In the genomic region with DNA sequence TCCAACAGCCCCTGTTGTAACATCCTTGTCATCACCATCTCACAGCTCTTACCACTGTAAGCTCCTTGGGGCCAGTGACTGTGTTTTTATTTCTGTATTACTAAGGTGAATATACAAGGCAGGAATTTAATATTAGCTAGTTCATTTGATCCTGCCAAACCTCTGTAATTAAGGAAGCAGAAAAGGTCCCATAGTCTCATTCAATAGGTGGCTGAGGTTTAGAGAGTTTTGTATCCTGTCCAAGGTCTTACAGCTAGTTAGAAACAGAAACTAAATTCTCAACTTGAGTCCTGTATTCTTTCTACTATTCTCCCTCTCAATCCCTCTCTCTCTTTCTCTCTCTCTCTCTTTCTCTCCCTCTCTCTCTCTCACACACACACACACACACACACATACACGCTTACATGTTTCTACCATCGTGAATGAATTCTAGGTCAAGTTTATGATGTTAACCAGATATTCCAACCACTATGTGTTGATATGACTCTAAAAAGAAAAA, we compare ENCODE assay signal across 8 cellular contexts. TPM values are rescaled to one million over a fixed set of nuclear protein-coding genes. Genes with fewer than 3 reads are reported as not detected.
DNase-seq lines count a peak whose midpoint lies in the region; ATAC-seq and TF ChIP-seq lines count a peak whose summit lies in the region.

No MANE protein-coding gene starts in this region.

- no peaks in the 10 kb centered on the region for H3K9me3 ChIP-seq in MM.1S (replicated peaks; ENCODE audit: insufficient read depth, low read length)
- H3K9me3 ChIP-seq in BE2C, result no peaks in the 10 kb centered on the region

- H3K4me1 Mint-ChIP-seq in dendritic cell treated with granulocyte-macrophage colony-stimulating factor and Interleukin-4, amounts not matched to agents 40 ng/mL and 50 ng/mL, for 4 days (ENCODE audit: low read depth), result peaks cover 45% of the 10 kb centered on the region
- H3K4me1 Mint-ChIP-seq in neural crest cell, result peaks cover 18% of the 10 kb centered on the region

- peak overlapping the region; percentile 73 for H3K27ac ChIP-seq in MM.1S (ENCODE audit: low read length)

- intact Hi-C loops in dendritic cell treated with granulocyte-macrophage colony-stimulating factor and Interleukin-4, amounts not matched to agents 40 ng/mL and 50 ng/mL, for 4 days (cut with micrococcal nuclease), result loop anchor here (2.0 kb wide), 2 partner anchors 31 to 89 kb away; partner anchors contain the start of genes GLIPR1L2 and KRR1

- TF ChIP-seq CTCF in MM.1S (IDR thresholded peaks at IDR 0.05; ENCODE audit: low read length) (no peak), neural crest cell (conservative IDR thresholded peaks at IDR 0.05) (no peak), BE2C (IDR thresholded peaks at IDR 0.05; ENCODE audit: low read depth, low read length) (no peak)

- H3K9me2 ChIP-seq in MM.1S (replicated peaks; ENCODE audit: insufficient read depth, low read length), result no peaks in the 10 kb centered on the region

- no peaks in the 10 kb centered on the region for H4K20me1 ChIP-seq in MM.1S (ENCODE audit: insufficient read depth, low read length)

- H3K27me3 ChIP-seq in MM.1S (replicated peaks; ENCODE audit: insufficient read depth, low read length) (no peaks in the 10 kb centered on the region), BE2C (peaks cover 45% of the 10 kb centered on the region)

- peak overlapping the region; percentile 88 for H3K27ac Mint-ChIP-seq in dendritic cell treated with granulocyte-macrophage colony-stimulating factor and Interleukin-4, amounts not matched to agents 40 ng/mL and 50 ng/mL, for 4 days
- H3K27ac Mint-ChIP-seq in neural crest cell (ENCODE audit: unreplicated experiment), result peak overlapping the region; percentile 31

- H3K4me2 ChIP-seq in MM.1S (ENCODE audit: low read depth, low read length), result peak overlapping the region; percentile 87

- no peaks in the 10 kb centered on the region for H3K27me3 Mint-ChIP-seq in dendritic cell treated with granulocyte-macrophage colony-stimulating factor and Interleukin-4, amounts not matched to agents 40 ng/mL and 50 ng/mL, for 4 days
- no peaks in the 10 kb centered on the region for H3K27me3 Mint-ChIP-seq in neural crest cell (ENCODE audit: low read depth)

- peak overlapping the region; percentile 84 for H3K4me3 Mint-ChIP-seq in dendritic cell treated with granulocyte-macrophage colony-stimulating factor and Interleukin-4, amounts not matched to agents 40 ng/mL and 50 ng/mL, for 4 days
- H3K4me3 Mint-ChIP-seq in neural crest cell, result no peak overlapping the region

- H3K36me3 ChIP-seq in MM.1S (replicated peaks; ENCODE audit: insufficient read depth, low read length) (no peaks in the 10 kb centered on the region), BE2C (no peaks in the 10 kb centered on the region)

- ATAC-seq in GM21576 (IDR thresholded peaks at IDR 0.05; ENCODE audit: unreplicated experiment), result peak; percentile 32

- H3K9me3 Mint-ChIP-seq in dendritic cell treated with granulocyte-macrophage colony-stimulating factor and Interleukin-4, amounts not matched to agents 40 ng/mL and 50 ng/mL, for 4 days, result no peaks in the 10 kb centered on the region
- no peaks in the 10 kb centered on the region for H3K9me3 Mint-ChIP-seq in neural crest cell

- peak overlapping the region; percentile 93 for H2AFZ ChIP-seq in MM.1S (ENCODE audit: low read length)

- peak overlapping the region; percentile 64; the same call in 1 of the 2 replicates for H3K9ac ChIP-seq in MM.1S (ENCODE audit: low read length)

- peaks cover 13% of the 10 kb centered on the region for H3K4me1 ChIP-seq in MM.1S (ENCODE audit: low read length)
- H3K4me1 ChIP-seq in BE2C, result no peaks in the 10 kb centered on the region

- H3K4me3 ChIP-seq in MM.1S (ENCODE audit: low read length), result peak overlapping the region; percentile 79
- no peak overlapping the region for H3K4me3 ChIP-seq in BE2C (ENCODE audit: low read depth, low read length)

- H3K79me2 ChIP-seq in MM.1S (ENCODE audit: low read length), result 0 out of 2 replicates have a peak, but pooled peaks cover 6% of the 10 kb centered on the region

- peak; percentile 41 for DNase-seq in Daoy (ENCODE audit: low read depth)
- peak; percentile 54 for DNase-seq in MM.1S
- no peak for DNase-seq in neural crest cell (ENCODE audit: low read depth, low spot score)
- no peak for DNase-seq in UCSD-AML1 (lab: John Stamatoyannopoulos, UW; ENCODE audit: unreplicated experiment)
- no peak for DNase-seq in BE2C
- DNase-seq in HPDE6-E6E7 (ENCODE audit: extremely low spot score), result no peak

- H3K36me3 Mint-ChIP-seq in dendritic cell treated with granulocyte-macrophage colony-stimulating factor and Interleukin-4, amounts not matched to agents 40 ng/mL and 50 ng/mL, for 4 days (ENCODE audit: low read depth), result peaks cover 30% of the 10 kb centered on the region
- H3K36me3 Mint-ChIP-seq in neural crest cell (ENCODE audit: low read depth), result no peaks in the 10 kb centered on the region

- peaks cover 19% of the 10 kb centered on the region for H3F3A ChIP-seq in MM.1S (ENCODE audit: insufficient read depth, low read length)

RNA-seq across cellular contexts. Expression of gene GLIPR1, which starts 0.5 kb away (rescaled TPM):
- 71.9 and 73.3 TPM in 2 replicates for total RNA-seq in Daoy (2014; rRNA removed; shearing (Covaris generic))
- total RNA-seq in neural crest cell, result 0.36 and 0.84 TPM in 2 replicates
- 2.1 TPM for polyA plus RNA-seq in BE2C (2012; ENCODE audit: insufficient read depth, insufficient read length, low read depth)

RNA-seq across cellular contexts. Expression of gene KRR1, which starts 31.4 kb away (rescaled TPM):
- total RNA-seq in Daoy (2014; rRNA removed; shearing (Covaris generic)), result 50.3 and 52.4 TPM in 2 replicates
- 52.9 and 59.4 TPM in 2 replicates for total RNA-seq in neural crest cell
- polyA plus RNA-seq in BE2C (2012; ENCODE audit: insufficient read depth, insufficient read length, low read depth), result 32.1 TPM

Comparison
In these comparisons a context has a peak if more than half of its experiments do, and no peak if none do; other contexts are left out.
1. DNase-seq: peak in Daoy (single experiment) and MM.1S (single experiment); none in neural crest cell (single experiment), UCSD-AML1 (single experiment), BE2C (single experiment) and HPDE6-E6E7 (single experiment).
2. RNA of gene GLIPR1, which starts 0.5 kb away (total RNA-seq): 71.9 to 73.3 TPM in Daoy; 0.36 to 0.84 TPM in neural crest cell; every median in the first group is over 10 times any median in the second.